In genomic region chr1:162671664-162672415, GRCh38 we compare ENCODE assay signal across 21 cellular contexts. TPM values are rescaled to one million over a fixed set of nuclear protein-coding genes. Genes with fewer than 3 reads are reported as not detected.
A peak's percentile ranks its signal among the peaks of the same experiment; 100 is the strongest.
DNase-seq lines count a peak whose midpoint lies in the region; ATAC-seq, FAIRE-seq and TF ChIP-seq lines count a peak whose summit lies in the region.
"Had no signal": no experiment of that assay in that cellular context is flagged by ENCODE, and none has a peak within 500 bp of the region (broad histone marks: within the 10 kb centered on the region; RNA-seq: fewer than 3 reads in every experiment).

No MANE protein-coding gene starts in this region.

- peaks cover 24% of the 10 kb centered on the region for H3K79me2 ChIP-seq in astrocyte (ENCODE audit: insufficient read depth, low read length)

- no peak overlapping the region for H3K9ac ChIP-seq in astrocyte (ENCODE audit: low read length)

- TF ChIP-seq CTCF in astrocyte (IDR thresholded peaks at IDR 0.05; ENCODE audit: insufficient read depth, low read depth, low read length) = no peak
- TF ChIP-seq CTCF in nephron progenitor cell (IDR thresholded peaks at IDR 0.05) = no peak
- TF ChIP-seq CTCF in thoracic aorta (IDR thresholded peaks at IDR 0.05) = no peak

- H3K9me3 ChIP-seq in astrocyte (ENCODE audit: insufficient read depth, low read depth, low read length) (no peaks in the 10 kb centered on the region), thoracic aorta (no peaks in the 10 kb centered on the region)

- no peaks in the 10 kb centered on the region for H3K27me3 ChIP-seq in astrocyte (ENCODE audit: insufficient read depth, low read length)
- no peaks in the 10 kb centered on the region for H3K27me3 ChIP-seq in thoracic aorta (replicated peaks; ENCODE audit: insufficient read depth)

- H3K9me3 Mint-ChIP-seq in astrocyte (ENCODE audit: unreplicated experiment) (no peaks in the 10 kb centered on the region), nephron progenitor cell (no peaks in the 10 kb centered on the region)
- H3K9me3 Mint-ChIP-seq: activated naive CD4-positive, alpha-beta T cell treated with anti-CD3 and anti-CD28 coated beads for 36 hours had no signal

- H3K36me3 Mint-ChIP-seq in astrocyte (ENCODE audit: low read depth, unreplicated experiment) = no peaks in the 10 kb centered on the region
- no peaks in the 10 kb centered on the region for H3K36me3 Mint-ChIP-seq in nephron progenitor cell (ENCODE audit: low read depth)

- H3K27ac ChIP-seq in astrocyte (ENCODE audit: low read depth, low read length) (peak overlapping the region; percentile 47), thoracic aorta (peak overlapping the region; percentile 22 to 69)
- H3K27ac ChIP-seq: 22Rv1 had no signal

- no peaks in the 10 kb centered on the region for H3K27me3 Mint-ChIP-seq in astrocyte (ENCODE audit: low read depth, unreplicated experiment)
- peaks cover 2% of the 10 kb centered on the region for H3K27me3 Mint-ChIP-seq in nephron progenitor cell (ENCODE audit: low read depth, poor library complexity)

- FAIRE-seq in astrocyte (lab: Jason Lieb, UNC) = no peak
- FAIRE-seq: GM18507 had no signal

- peaks cover 40% of the 10 kb centered on the region for H3K4me1 ChIP-seq in astrocyte (ENCODE audit: insufficient read depth, low read length)
- H3K4me1 ChIP-seq in thoracic aorta (ENCODE audit: control insufficient read depth in 1 of 2, low read depth in 2 of 2) = peaks cover 19 to 47% of the 10 kb centered on the region in 2 donors

- peak overlapping the region; percentile 21 for H3K4me2 ChIP-seq in astrocyte (ENCODE audit: low read length)

- no peaks in the 10 kb centered on the region for H3K36me3 ChIP-seq in astrocyte (ENCODE audit: insufficient read depth, low read length)
- no peaks in the 10 kb centered on the region for H3K36me3 ChIP-seq in thoracic aorta

- no peak overlapping the region for H3K4me3 Mint-ChIP-seq in astrocyte (ENCODE audit: unreplicated experiment)
- no peak overlapping the region for H3K4me3 Mint-ChIP-seq in nephron progenitor cell
- H3K4me3 Mint-ChIP-seq: activated CD4-positive, alpha-beta T cell treated with anti-CD3 and anti-CD28 coated beads for 36 hours; activated naive CD4-positive, alpha-beta T cell treated with anti-CD3 and anti-CD28 coated beads for 36 hours had no signal

- DNase-seq in DMS53 (lab: John Stamatoyannopoulos, UW) (peak; percentile 16), DMS53 treated with DMSO at 0.1 percent for 48 hours (lab: John Stamatoyannopoulos, UW; ENCODE audit: unreplicated experiment) (no peak), astrocyte (ENCODE audit: low read depth) (no peak), nephron progenitor cell (no peak), thoracic aorta (ENCODE audit: low spot score) (no peak), mucosa of gallbladder (ENCODE audit: low spot score) (no peak)
- DNase-seq: activated CD4-positive, alpha-beta T cell treated with anti-CD3 and anti-CD28 coated beads for 36 hours; activated naive CD4-positive, alpha-beta T cell treated with anti-CD3 and anti-CD28 coated beads for 36 hours; activated T-cell treated with anti-CD3 and anti-CD28 coated beads, Interleukin-2, amount 50 U/mL, for 48 hours; NCI-H1436; NCI-H524; occipital lobe; stimulated activated CD4-positive, alpha-beta T cell treated with anti-CD3 and anti-CD28 coated beads, Interleukin-2, amount 100 ng/mL, for 48 hours; stimulated activated naive CD8-positive, alpha-beta T cell treated with anti-CD3 and anti-CD28 coated beads, Interleukin-15, Interleukin-2, amounts not matched to agents 100 U/mL and 50 U/mL, for 24 hours; SW 1271 had no signal

- H3K27ac Mint-ChIP-seq in astrocyte (ENCODE audit: unreplicated experiment) (no peak overlapping the region), nephron progenitor cell (peak overlapping the region; percentile 5)
- H3K27ac Mint-ChIP-seq: activated CD4-positive, alpha-beta T cell treated with anti-CD3 and anti-CD28 coated beads for 36 hours; activated naive CD4-positive, alpha-beta T cell treated with anti-CD3 and anti-CD28 coated beads for 36 hours had no signal

- peaks cover 23% of the 10 kb centered on the region for H3K4me1 Mint-ChIP-seq in astrocyte (ENCODE audit: low read depth, unreplicated experiment)
- peaks cover 27% of the 10 kb centered on the region for H3K4me1 Mint-ChIP-seq in nephron progenitor cell
- H3K4me1 Mint-ChIP-seq: activated CD4-positive, alpha-beta T cell treated with anti-CD3 and anti-CD28 coated beads for 36 hours had no signal

- H4K20me1 ChIP-seq in astrocyte (ENCODE audit: insufficient read depth, low read length) = peaks cover 14% of the 10 kb centered on the region

- ATAC-seq in thoracic aorta (ENCODE audit: insufficient number of reproducible peaks, low FRiP score, low read depth) (no peak), HG03135 (IDR thresholded peaks at IDR 0.05; ENCODE audit: unreplicated experiment) (no peak), HG03045 (IDR thresholded peaks at IDR 0.05; ENCODE audit: unreplicated experiment) (no peak)
- ATAC-seq: activated CD4-positive, alpha-beta T cell treated with anti-CD3 and anti-CD28 coated beads for 36 hours; HCT116; stimulated activated naive CD8-positive, alpha-beta T cell treated with anti-CD3 and anti-CD28 coated beads, Interleukin-15, Interleukin-2, amounts not matched to agents 100 U/mL and 50 U/mL, for 24 hours had no signal

- no peak overlapping the region for H2AFZ ChIP-seq in astrocyte (ENCODE audit: low read depth, low read length)

- no peak overlapping the region for H3K4me3 ChIP-seq in astrocyte (ENCODE audit: insufficient read depth, low read depth, low read length)
- no peak overlapping the region for H3K4me3 ChIP-seq in thoracic aorta
- H3K4me3 ChIP-seq: skin epidermis had no signal

RNA-seq across cellular contexts. Expression of gene DDR2, which starts 39.6 kb away (rescaled TPM):
- total RNA-seq in astrocyte = 15.3 and 23.2 TPM in 2 replicates
- 100 to 1,000 TPM; 133 to 144 TPM for total RNA-seq in thoracic aorta
- 48.3 TPM for total RNA-seq in mucosa of gallbladder
